1 cellular context compared by ENCODE assay signal in genomic region chrX:107654778-107655761, GRCh38.
A peak's percentile ranks its signal among the peaks of the same experiment; 100 is the strongest.
TF ChIP-seq lines count a peak whose summit lies in the region.

No MANE protein-coding gene starts in this region.

TF ChIP-seq in K562, 482 proteins besides CTCF, POLR2A, EP300 and RAD21 (continued from another document and continues in another):
- TF ChIP-seq ATF3 (IDR thresholded peaks at IDR 0.05), result no peak
- TF ChIP-seq ATF3 (CRISPR knock-in tag; conservative IDR thresholded peaks at IDR 0.05), result no peak
- TF ChIP-seq SMARCB1 (IDR thresholded peaks at IDR 0.05; ENCODE audit: insufficient read length, low read depth), result no peak
- TF ChIP-seq PATZ1 (CRISPR knock-in tag; IDR thresholded peaks at IDR 0.05; ENCODE audit: borderline replicate concordance), result no peak
- peak; percentile 50; the same call in 1 of the 2 replicates for TF ChIP-seq CREM (IDR thresholded peaks at IDR 0.05; ENCODE audit: low read depth)
- peak; percentile 48; the same call in 1 of the 2 replicates for TF ChIP-seq ZNF511 (CRISPR knock-in tag; IDR thresholded peaks at IDR 0.05)
- no peak for TF ChIP-seq NCOA6 (IDR thresholded peaks at IDR 0.05)
- TF ChIP-seq ZNF318 (IDR thresholded peaks at IDR 0.05; ENCODE audit: borderline replicate concordance in 1 of 2, low read depth in 1 of 2), result no peak
- no peak for TF ChIP-seq ZNF76 (CRISPR knock-in tag; IDR thresholded peaks at IDR 0.05; ENCODE audit: borderline replicate concordance)
- peak; percentile 62 for TF ChIP-seq MAX (CRISPR knock-in tag; IDR thresholded peaks at IDR 0.05)
- no peak for TF ChIP-seq BRF2 (IDR thresholded peaks at IDR 0.05; ENCODE audit: borderline replicate concordance, insufficient read depth, insufficient read length)
- TF ChIP-seq ZNF165 (CRISPR knock-in tag; IDR thresholded peaks at IDR 0.05; ENCODE audit: borderline replicate concordance), result no peak
- TF ChIP-seq ZNF3 (CRISPR knock-in tag; IDR thresholded peaks at IDR 0.05), result no peak
- TF ChIP-seq RB1 (IDR thresholded peaks at IDR 0.05; ENCODE audit: low read depth), result no peak; the same call in 1 of the 2 replicates
- no peak for TF ChIP-seq AFF1 (IDR thresholded peaks at IDR 0.05; ENCODE audit: low read depth in 1 of 2, partially characterized antibody in 2 of 2)
- TF ChIP-seq ZNF764 (CRISPR knock-in tag; IDR thresholded peaks at IDR 0.05; ENCODE audit: low read depth), result no peak
- TF ChIP-seq CSDE1 (IDR thresholded peaks at IDR 0.05), result no peak
- no peak for TF ChIP-seq ZNF699 (CRISPR knock-in tag; IDR thresholded peaks at IDR 0.05; ENCODE audit: insufficient replicate concordance)
- TF ChIP-seq HNRNPUL1 (IDR thresholded peaks at IDR 0.05; ENCODE audit: low read length), result no peak
- peak; percentile 35; the same call in 1 of the 2 replicates for TF ChIP-seq ZBTB7A (IDR thresholded peaks at IDR 0.05; ENCODE audit: borderline replicate concordance, control insufficient read depth, low read depth, low read length)
- TF ChIP-seq LARP7 (IDR thresholded peaks at IDR 0.05), result no peak
- peak; percentile 43; the same call in 1 of the 2 replicates for TF ChIP-seq SOX6 (IDR thresholded peaks at IDR 0.05)
- no peak for TF ChIP-seq ZNF175 (CRISPR knock-in tag; IDR thresholded peaks at IDR 0.05; ENCODE audit: low read depth)
- 0 out of 2 replicates have a peak, but pooled peaks have one; percentile 52 for TF ChIP-seq FOXP1 (CRISPR knock-in tag; IDR thresholded peaks at IDR 0.05)
- TF ChIP-seq E4F1 (CRISPR knock-in tag; IDR thresholded peaks at IDR 0.05; ENCODE audit: borderline replicate concordance), result no peak
- no peak for TF ChIP-seq MBD1 (CRISPR knock-in tag; IDR thresholded peaks at IDR 0.05)
- TF ChIP-seq MAZ (CRISPR knock-in tag; conservative IDR thresholded peaks at IDR 0.05 in 1 of 2, IDR thresholded peaks at IDR 0.05 in 1 of 2), result peak in 1 of 2 experiments; percentile 49; a peak in 1 of 4 replicates
- TF ChIP-seq ZNF695 (CRISPR knock-in tag; IDR thresholded peaks at IDR 0.05), result no peak
- TF ChIP-seq RBM25 (IDR thresholded peaks at IDR 0.05; ENCODE audit: low read depth, low read length, severe bottlenecking), result no peak
- no peak for TF ChIP-seq MYBL2 (IDR thresholded peaks at IDR 0.05; ENCODE audit: low read depth)
- TF ChIP-seq MYBL2 (CRISPR knock-in tag; IDR thresholded peaks at IDR 0.05; ENCODE audit: borderline replicate concordance), result no peak
- TF ChIP-seq ZNF311 (CRISPR knock-in tag; IDR thresholded peaks at IDR 0.05), result no peak
- no peak for TF ChIP-seq CHD1 (IDR thresholded peaks at IDR 0.05; ENCODE audit: low read length)
- TF ChIP-seq SMARCC2 (IDR thresholded peaks at IDR 0.05; ENCODE audit: low read depth), result no peak
- TF ChIP-seq ILF3 (IDR thresholded peaks at IDR 0.05; ENCODE audit: borderline replicate concordance), result no peak
- peak; percentile 49; the same call in 1 of the 2 replicates for TF ChIP-seq L3MBTL2 (IDR thresholded peaks at IDR 0.05)
- TF ChIP-seq CCAR2 (IDR thresholded peaks at IDR 0.05; ENCODE audit: low read depth, low read length), result no peak
